ENCODE assay signal across 11 cellular contexts in the genomic region with DNA sequence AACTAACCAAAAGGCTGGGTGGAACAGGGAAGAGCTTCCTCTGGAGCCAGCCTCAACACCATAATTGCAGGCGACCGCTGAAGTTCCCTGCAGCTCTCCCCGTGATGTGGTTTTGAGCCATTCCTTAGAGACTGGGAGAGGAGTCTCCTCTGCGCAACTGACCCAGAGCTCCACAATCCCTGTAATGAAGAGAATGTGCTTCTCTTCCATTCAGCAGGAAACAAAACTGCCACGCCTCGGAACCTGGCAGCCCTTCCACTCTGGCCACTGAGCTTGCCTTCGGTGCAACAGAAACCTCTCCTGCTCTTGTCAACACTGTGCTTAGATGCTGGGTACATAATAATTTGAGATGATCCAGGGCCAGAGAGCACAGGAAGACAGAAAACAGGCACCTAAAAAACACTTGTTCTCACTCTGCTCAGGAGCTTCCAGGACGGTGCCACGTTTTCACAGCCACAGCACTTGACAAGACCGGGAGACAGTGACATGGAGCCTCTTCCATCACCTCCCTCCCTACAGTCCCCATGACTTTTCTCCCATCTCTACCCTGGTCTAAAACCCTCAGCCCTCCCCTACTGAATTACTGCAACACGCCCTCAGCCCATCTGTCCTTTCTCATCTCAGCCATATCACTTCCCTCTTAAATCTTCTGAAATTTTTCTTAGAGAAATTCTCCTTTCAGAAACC.
DNase-seq lines count a peak whose midpoint lies in the region; ATAC-seq and TF ChIP-seq lines count a peak whose summit lies in the region.
"Had no signal": no experiment of that assay in that cellular context is flagged by ENCODE, and none has a peak within 500 bp of the region (broad histone marks: within the 10 kb centered on the region; RNA-seq: fewer than 3 reads in every experiment).

No MANE protein-coding gene starts in this region.

- H3K4me3 ChIP-seq in AG09309 (ENCODE audit: control insufficient read depth, low read depth, low read length) (no peak overlapping the region), fibroblast of lung (replicated peaks in 1 of 4; ENCODE audit: control extremely low read depth in 1 of 4, insufficient read depth in 1 of 4, low read depth in 3 of 4, low read length in 4 of 4) (peak overlapping the region in 1 of 4 experiments; percentile 3)
- H3K4me3 ChIP-seq: vagina had no signal

- no peak overlapping the region for H3K9ac ChIP-seq in fibroblast of lung (ENCODE audit: insufficient read depth, low read length)

- peaks cover 2% of the 10 kb centered on the region for H3K36me3 ChIP-seq in fibroblast of lung (ENCODE audit: control insufficient read depth, insufficient read depth, low read length)
- H3K36me3 ChIP-seq: vagina had no signal

- H3K36me3 Mint-ChIP-seq in stimulated activated naive B cell treated with anti-CD40 and anti-IgM and Interleukin-4, amounts not matched to agents 10 μg/mL and 1 μg/mL and 100 μg/mL, for 72 hours = no peaks in the 10 kb centered on the region

- no peaks in the 10 kb centered on the region for H3K9me3 ChIP-seq in fibroblast of lung (ENCODE audit: control insufficient read depth, insufficient read depth, low read depth, low read length)
- H3K9me3 ChIP-seq: vagina had no signal

- H3K4me3 Mint-ChIP-seq in stimulated activated naive B cell treated with anti-CD40 and anti-IgM and Interleukin-4, amounts not matched to agents 10 μg/mL and 1 μg/mL and 100 μg/mL, for 72 hours = no peak overlapping the region

- no peaks in the 10 kb centered on the region for H3K27me3 ChIP-seq in fibroblast of lung (ENCODE audit: control insufficient read depth, insufficient read depth, low read length)
- H3K27me3 ChIP-seq: vagina had no signal

- H3K27ac Mint-ChIP-seq in stimulated activated naive B cell treated with anti-CD40 and anti-IgM and Interleukin-4, amounts not matched to agents 10 μg/mL and 1 μg/mL and 100 μg/mL, for 72 hours = no peak overlapping the region

- ATAC-seq in stimulated activated naive B cell treated with anti-CD40 and anti-IgM and Interleukin-4, amounts not matched to agents 10 μg/mL and 1 μg/mL and 100 μg/mL, for 72 hours (replicated peaks) = no peak
- no peak for ATAC-seq in HG03196 (IDR thresholded peaks at IDR 0.05; ENCODE audit: unreplicated experiment)

- H2AFZ ChIP-seq in fibroblast of lung (ENCODE audit: low read length) = no peak overlapping the region

- DNase-seq in AG09309 (ENCODE audit: low read depth) (peak; percentile 71), NCI-H226 (peak; percentile 19), fibroblast of lung (ENCODE audit: low read depth in 2 of 2) (peak; percentile 61 to 91), non-pigmented ciliary epithelial cell (ENCODE audit: low read depth) (peak; percentile 51), COLO829 (ENCODE audit: low spot score) (no peak), cerebellar nuclear complex (lab: John Stamatoyannopoulos, UW) (no peak)
- no peak for DNase-seq in stimulated activated naive B cell treated with anti-CD40 and anti-IgM and Interleukin-4, amounts not matched to agents 10 μg/mL and 1 μg/mL and 100 μg/mL, for 72 hours
- DNase-seq: DND-41, NCI-H510A had no signal

- H3K4me1 Mint-ChIP-seq in stimulated activated naive B cell treated with anti-CD40 and anti-IgM and Interleukin-4, amounts not matched to agents 10 μg/mL and 1 μg/mL and 100 μg/mL, for 72 hours = peaks cover 0 to 2% of the 10 kb centered on the region in 2 donors

- peaks cover 64% of the 10 kb centered on the region for H3K79me2 ChIP-seq in fibroblast of lung (ENCODE audit: control insufficient read depth, insufficient read depth, low read length)

- peak overlapping the region; percentile 52 for H3K27ac ChIP-seq in fibroblast of lung (ENCODE audit: insufficient read depth, low read length)
- H3K27ac ChIP-seq: vagina had no signal

- no peaks in the 10 kb centered on the region for H3K9me3 Mint-ChIP-seq in stimulated activated naive B cell treated with anti-CD40 and anti-IgM and Interleukin-4, amounts not matched to agents 10 μg/mL and 1 μg/mL and 100 μg/mL, for 72 hours

- no peak for TF ChIP-seq CTCF in AG09309 (IDR thresholded peaks at IDR 0.05; ENCODE audit: control insufficient read depth, insufficient read depth, low read depth, low read length, missing control alignments)
- no peak for TF ChIP-seq CTCF in fibroblast of lung (conservative IDR thresholded peaks at IDR 0.05 in 1 of 2, IDR thresholded peaks at IDR 0.05 in 1 of 2; ENCODE audit: low read depth in 1 of 2, low read length in 2 of 2)

- no peaks in the 10 kb centered on the region for H4K20me1 ChIP-seq in fibroblast of lung (ENCODE audit: control insufficient read depth, extremely low read depth, insufficient read depth, low read length)

- no peaks in the 10 kb centered on the region for H3K27me3 Mint-ChIP-seq in stimulated activated naive B cell treated with anti-CD40 and anti-IgM and Interleukin-4, amounts not matched to agents 10 μg/mL and 1 μg/mL and 100 μg/mL, for 72 hours

- peak overlapping the region; percentile 74 for H3K4me2 ChIP-seq in fibroblast of lung (ENCODE audit: extremely low read depth, insufficient read depth, low read length)

- peaks cover 13% of the 10 kb centered on the region for H3K4me1 ChIP-seq in fibroblast of lung (ENCODE audit: control insufficient read depth, extremely low read depth, insufficient read depth, low read length)
- H3K4me1 ChIP-seq: vagina had no signal

Comparison
In these comparisons a context has a peak if more than half of its experiments do, and no peak if none do; other contexts are left out.
1. DNase-seq: peak in AG09309 (single experiment), NCI-H226 (single experiment), fibroblast of lung (2 of 2) and non-pigmented ciliary epithelial cell (single experiment); none in COLO829 (single experiment), stimulated activated naive B cell treated with anti-CD40 and anti-IgM and Interleukin-4, amounts not matched to agents 10 μg/mL and 1 μg/mL and 100 μg/mL, for 72 hours (single experiment) and cerebellar nuclear complex (0 of 2).